Comparison of ENCODE assay signal across 8 cellular contexts in the genomic region with DNA sequence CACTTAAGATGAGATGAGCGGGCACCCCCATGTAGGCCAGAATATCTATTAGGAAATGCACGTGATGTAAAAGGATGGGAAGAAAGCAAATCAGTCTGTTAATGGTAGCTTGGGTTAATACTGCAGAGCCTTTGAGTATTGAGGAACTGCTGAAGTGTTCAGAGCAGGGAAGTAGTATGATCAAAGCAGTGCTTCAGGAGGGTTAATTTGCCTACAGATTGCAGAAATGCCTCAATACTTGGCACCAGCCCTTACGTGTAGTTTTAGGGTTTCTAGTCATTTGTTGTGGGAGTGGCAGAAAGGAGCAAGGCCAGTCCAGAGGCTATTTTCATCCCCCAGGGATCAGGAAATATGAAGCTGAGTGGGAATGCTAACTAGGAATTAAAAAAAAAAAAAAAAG. TPM values are rescaled to one million over a fixed set of nuclear protein-coding genes. Genes with fewer than 3 reads are reported as not detected.
DNase-seq lines count a peak whose midpoint lies in the region; ATAC-seq and TF ChIP-seq lines count a peak whose summit lies in the region.

No MANE protein-coding gene starts in this region.

- intact Hi-C loops in head of caudate nucleus (cut with DNase I), result no loop called here
- intact Hi-C loops in sigmoid colon (cut with DNase I), result no loop called here

- peaks cover 0 to 65% (median 50%) of the 10 kb centered on the region in 4 donors for H3K4me1 ChIP-seq in sigmoid colon

- peaks cover 69 to 91% of the 10 kb centered on the region in 2 donors for H3K4me1 Mint-ChIP-seq in immature natural killer cell

- H3K36me3 Mint-ChIP-seq in immature natural killer cell, result peaks cover 3 to 5% (median 4%) of the 10 kb centered on the region in 3 donors

- H3K27me3 Mint-ChIP-seq in immature natural killer cell (ENCODE audit: low read depth in 3 of 3), result peaks cover 0 to 8% (median 3%) of the 10 kb centered on the region in 3 donors

- H3K4me3 Mint-ChIP-seq in immature natural killer cell, result peak overlapping the region in 2 of 5 donors; percentile 15 to 17

- no peak overlapping the region for H3K4me3 ChIP-seq in sigmoid colon

- peaks cover 0 to 10% (median 2%) of the 10 kb centered on the region in 4 donors for H3K36me3 ChIP-seq in sigmoid colon

- no peak for DNase-seq in immature natural killer cell
- DNase-seq in head of caudate nucleus, result no peak
- no peak for DNase-seq in cerebellar cortex (ENCODE audit: low spot score)
- DNase-seq in sigmoid colon, result no peak

- ATAC-seq in GM18502 (IDR thresholded peaks at IDR 0.05; ENCODE audit: poor library complexity, unreplicated experiment), result peak; percentile 75
- ATAC-seq in GM21526 (IDR thresholded peaks at IDR 0.05; ENCODE audit: low FRiP score, unreplicated experiment), result peak; percentile 72
- ATAC-seq in HG03520 (IDR thresholded peaks at IDR 0.05; ENCODE audit: unreplicated experiment), result peak; percentile 65
- ATAC-seq in activated CD4-positive, CD25-positive, alpha-beta regulatory T cell treated with anti-CD3 and anti-CD28 coated beads, Interleukin-2, amount 50 U/mL, for 24 hours, result no peak

- no peaks in the 10 kb centered on the region for H3K27me3 ChIP-seq in sigmoid colon

- peak overlapping the region in 1 of 4 donors; percentile 23 for H3K27ac ChIP-seq in sigmoid colon

- TF ChIP-seq POLR2A in sigmoid colon (IDR thresholded peaks at IDR 0.05), result no peak

- no peak for TF ChIP-seq CTCF in sigmoid colon (IDR thresholded peaks at IDR 0.05)

- H3K9me3 Mint-ChIP-seq in immature natural killer cell, result no peaks in the 10 kb centered on the region

- no peaks in the 10 kb centered on the region for H3K9me3 ChIP-seq in sigmoid colon

- 45 to 51% methylated on average over 3 of the region's 3 CpGs for WGBS in sigmoid colon, 2 donors

- peak overlapping the region in 5 of 6 donors; percentile 11 to 85 (median 40) for H3K27ac Mint-ChIP-seq in immature natural killer cell

- no peak for TF ChIP-seq EP300 in sigmoid colon (IDR thresholded peaks at IDR 0.05)

RNA-seq across cellular contexts. Expression of a gene that starts 19.7 kb away (rescaled TPM):
- 10 to 100 TPM; 27.6 to 46.7 (median 38.6) TPM for polyA plus RNA-seq in immature natural killer cell
- 10 to 100 TPM; 56.7 to 81.6 (median 62.0) TPM for total RNA-seq in sigmoid colon
- 1 to 10 TPM; 4.4 to 7.8 (median 6.9) TPM for polyA plus RNA-seq in sigmoid colon

Comparison
In these comparisons a context has a peak if more than half of its experiments do, and no peak if none do; other contexts are left out.
1. ATAC-seq: peak in GM18502 (single experiment), GM21526 (single experiment) and HG03520 (single experiment); none in activated CD4-positive, CD25-positive, alpha-beta regulatory T cell treated with anti-CD3 and anti-CD28 coated beads, Interleukin-2, amount 50 U/mL, for 24 hours (0 of 2).